ENCODE assay signal across 14 cellular contexts in the genomic region with DNA sequence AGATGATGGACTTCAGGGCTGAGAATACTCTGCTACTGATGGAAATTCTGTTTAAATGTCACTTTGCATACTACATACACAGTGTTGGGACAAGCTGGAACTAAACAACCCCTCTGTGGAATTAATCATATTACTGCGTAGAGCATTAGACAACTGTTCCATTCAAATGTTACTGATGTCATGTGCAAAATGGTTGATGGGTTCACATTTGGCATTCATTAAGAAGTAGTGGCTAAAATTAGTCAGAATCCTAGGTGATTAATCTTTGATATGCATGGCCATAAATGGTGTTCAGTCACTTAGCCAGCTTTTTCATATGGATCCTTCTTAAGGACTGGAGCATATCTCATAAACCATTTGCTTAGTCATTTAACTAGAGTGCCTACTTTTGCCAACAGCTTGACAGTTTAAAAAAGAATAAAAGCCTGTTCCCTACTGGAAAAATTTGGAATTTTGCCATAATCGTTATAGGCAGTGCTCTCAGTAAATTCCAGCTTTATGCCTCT.
DNase-seq lines count a peak whose midpoint lies in the region; ATAC-seq and TF ChIP-seq lines count a peak whose summit lies in the region.
"Had no signal": no experiment of that assay in that cellular context is flagged by ENCODE, and none has a peak within 500 bp of the region (broad histone marks: within the 10 kb centered on the region; RNA-seq: fewer than 3 reads in every experiment).

No MANE protein-coding gene starts in this region.

- H3K36me3 ChIP-seq in A673 (ENCODE audit: insufficient read depth, low read length, poor library complexity, severe bottlenecking): no peaks in the 10 kb centered on the region
- H3K36me3 ChIP-seq in cardiac muscle cell: no peaks in the 10 kb centered on the region
- H3K36me3 ChIP-seq in MG63: no peaks in the 10 kb centered on the region
- H3K36me3 ChIP-seq: BLaER1 had no signal

- peaks cover 30% of the 10 kb centered on the region for H3K4me1 Mint-ChIP-seq in HFFc6 (ENCODE audit: low read depth)
- H3K4me1 Mint-ChIP-seq: neural crest cell had no signal

- in situ Hi-C loops in SK-MEL-5 (cut with HindIII; ENCODE audit: low pct_unique_long_range_greater_than_20kb, low sequenced_read_pairs): no loop called here

- peak overlapping the region; percentile 76 for H3K27ac Mint-ChIP-seq in HFFc6

- peak overlapping the region; percentile 33; the same call in 1 of the 2 replicates for H3K4me3 Mint-ChIP-seq in HFFc6
- H3K4me3 Mint-ChIP-seq: neural crest cell had no signal

- peaks cover 8% of the 10 kb centered on the region; the same call in 1 of the 2 replicates for H3K36me3 Mint-ChIP-seq in HFFc6 (ENCODE audit: low read depth)

- CTCF ChIA-PET in A673 (lab: Charles Lee): no interaction called here

- no peak for ATAC-seq in HG03460 (IDR thresholded peaks at IDR 0.05; ENCODE audit: unreplicated experiment)
- no peak for ATAC-seq in HG02981 (IDR thresholded peaks at IDR 0.05; ENCODE audit: unreplicated experiment)
- ATAC-seq: GM12878 had no signal

- POLR2A ChIA-PET in A673 (lab: Charles Lee; ENCODE audit: low non-redundant PET): interaction anchor here (0.6 kb wide), 1 partner anchor 43 kb away, joined by 4 read pairs; no protein-coding TSS in a partner anchor

- intact Hi-C loops in A673 (cut with micrococcal nuclease; ENCODE audit: unreplicated experiment): no loop called here

- H3K27me3 Mint-ChIP-seq in HFFc6 (ENCODE audit: insufficient read depth): no peaks in the 10 kb centered on the region

- H3K4me1 ChIP-seq in A673 (ENCODE audit: insufficient read depth, low read length, poor library complexity, severe bottlenecking): peaks cover 8% of the 10 kb centered on the region
- peaks cover 34% of the 10 kb centered on the region for H3K4me1 ChIP-seq in cardiac muscle cell (ENCODE audit: low read depth)
- H3K4me1 ChIP-seq: BLaER1 had no signal

- peak; percentile 15 for DNase-seq in A673 (ENCODE audit: low spot score)
- DNase-seq in HFFc6: peak; percentile 90
- DNase-seq in SK-MEL-5 (ENCODE audit: low read depth, low spot score): peak; percentile 39
- DNase-seq in cardiac muscle cell (ENCODE audit: low read depth in 1 of 2, low spot score in 1 of 2): peak in 1 of 2 donors; percentile 22
- DNase-seq in KG1 (lab: John Stamatoyannopoulos, UW): no peak
- DNase-seq in MG63: no peak
- DNase-seq: hypothalamus, NCI-H146, SW 1271 had no signal

- H3K9me3 ChIP-seq in A673 (ENCODE audit: low read depth, low read length, poor library complexity, severe bottlenecking): no peaks in the 10 kb centered on the region
- no peaks in the 10 kb centered on the region for H3K9me3 ChIP-seq in cardiac muscle cell (ENCODE audit: low read depth)
- H3K9me3 ChIP-seq in MG63: no peaks in the 10 kb centered on the region
- H3K9me3 ChIP-seq: BLaER1 had no signal

- H3K27ac ChIP-seq in A673 (ENCODE audit: low read depth, low read length, poor library complexity, severe bottlenecking): no peak overlapping the region
- H3K27ac ChIP-seq in cardiac muscle cell: peak overlapping the region; percentile 47
- H3K27ac ChIP-seq: BLaER1 had no signal

- TF ChIP-seq CTCF in A673 (conservative IDR thresholded peaks at IDR 0.05; ENCODE audit: low read depth, low read length): no peak
- TF ChIP-seq CTCF in HFFc6 (IDR thresholded peaks at IDR 0.05): no peak
- no peak for TF ChIP-seq CTCF in cardiac muscle cell (IDR thresholded peaks at IDR 0.05; ENCODE audit: low read depth, low read length)

- H3K4me3 ChIP-seq in A673 (ENCODE audit: low read depth, low read length, poor library complexity, severe bottlenecking): no peak overlapping the region
- no peak overlapping the region for H3K4me3 ChIP-seq in cardiac muscle cell
- no peak overlapping the region for H3K4me3 ChIP-seq in MG63
- H3K4me3 ChIP-seq: BLaER1, GM12878 had no signal

- no peaks in the 10 kb centered on the region for H3K27me3 ChIP-seq in A673 (replicated peaks; ENCODE audit: insufficient read depth, low read depth, low read length, poor library complexity)
- H3K27me3 ChIP-seq in cardiac muscle cell: no peaks in the 10 kb centered on the region
- no peaks in the 10 kb centered on the region for H3K27me3 ChIP-seq in MG63
- H3K27me3 ChIP-seq: BLaER1 had no signal

- no peaks in the 10 kb centered on the region for H3K9me3 Mint-ChIP-seq in HFFc6

- no TSS peak for BruUV-seq in A673 (replicated peaks; lab: Mats Ljungman, UMichigan)

Comparison
In these comparisons a context has a peak if more than half of its experiments do, and no peak if none do; other contexts are left out.
1. DNase-seq: peak in A673 (single experiment), HFFc6 (single experiment) and SK-MEL-5 (single experiment); none in KG1 (single experiment) and MG63 (single experiment).